ENCODE assay signal across 7 cellular contexts in genomic region chr17:42135664-42136653, GRCh38. TPM values are rescaled to one million over a fixed set of nuclear protein-coding genes. Genes with fewer than 3 reads are reported as not detected.
DNase-seq lines count a peak whose midpoint lies in the region; ATAC-seq and TF ChIP-seq lines count a peak whose summit lies in the region.

No MANE protein-coding gene starts in this region.

- RAD21 ChIA-PET in HCT116 (lab: Charles Lee; ENCODE audit: low non-redundant PET in 1 of 2, low total read pairs in 2 of 2, uncharacterized antibody in 2 of 2, unreplicated experiment in 2 of 2), result no interaction called here

- H3K4me1 Mint-ChIP-seq in dendritic cell treated with granulocyte-macrophage colony-stimulating factor and Interleukin-4, amounts not matched to agents 40 ng/mL and 50 ng/mL, for 4 days (ENCODE audit: low read depth), result peaks cover 80% of the 10 kb centered on the region

- H3K36me3 Mint-ChIP-seq in dendritic cell treated with granulocyte-macrophage colony-stimulating factor and Interleukin-4, amounts not matched to agents 40 ng/mL and 50 ng/mL, for 4 days (ENCODE audit: low read depth), result peaks cover 77% of the 10 kb centered on the region

- no peaks in the 10 kb centered on the region for H3K9me2 ChIP-seq in HCT116 (ENCODE audit: insufficient read depth)

- no peak for TF ChIP-seq POLR2A in HCT116 (IDR thresholded peaks at IDR 0.05; ENCODE audit: borderline replicate concordance, extremely low read depth, insufficient read depth, insufficient read length)

- H3K36me3 ChIP-seq in HCT116 (ENCODE audit: control insufficient read depth in 1 of 2, insufficient read depth in 2 of 2, low read length in 2 of 2) (peaks cover under 1 to 10% of the 10 kb centered on the region in 2 experiments; a peak in 3 of 4 replicates), OCI-LY3 (replicated peaks; ENCODE audit: low read depth, low read length) (peaks cover 28% of the 10 kb centered on the region), mesodermal cell (ENCODE audit: control insufficient read depth, insufficient read depth, low read length) (peaks cover 55% of the 10 kb centered on the region)

- intact Hi-C loops in HCT116 (cut with micrococcal nuclease), result no loop called here
- intact Hi-C loops in dendritic cell treated with granulocyte-macrophage colony-stimulating factor and Interleukin-4, amounts not matched to agents 40 ng/mL and 50 ng/mL, for 4 days (cut with micrococcal nuclease), result no loop called here

- CTCF ChIA-PET in HCT116 (lab: Charles Lee), result interaction anchor here (0.9 to 1.1 kb wide), 2 partner anchors 107 to 391 kb away, joined by 3 to 4 read pairs; no protein-coding TSS in a partner anchor

- peak overlapping the region; percentile 92 for H3K27ac Mint-ChIP-seq in dendritic cell treated with granulocyte-macrophage colony-stimulating factor and Interleukin-4, amounts not matched to agents 40 ng/mL and 50 ng/mL, for 4 days

- H3K4me1 ChIP-seq in HCT116 (ENCODE audit: control insufficient read depth in 1 of 2, insufficient read depth in 2 of 2, low read length in 2 of 2) (peaks cover 0 to 11% of the 10 kb centered on the region in 2 experiments; a peak in 2 of 4 replicates), OCI-LY3 (ENCODE audit: low read length) (peaks cover 78% of the 10 kb centered on the region), mesodermal cell (ENCODE audit: control insufficient read depth, insufficient read depth, low read length, poor library complexity, severe bottlenecking) (peaks cover 28% of the 10 kb centered on the region)

- H2AFZ ChIP-seq in HCT116 (ENCODE audit: low read depth, low read length, poor library complexity, severe bottlenecking) (no peak overlapping the region), OCI-LY3 (ENCODE audit: low read depth, low read length) (no peak overlapping the region)

- H3K4me2 ChIP-seq in HCT116 (ENCODE audit: low read length) (peak overlapping the region; percentile 17; the same call in 1 of the 2 replicates), OCI-LY3 (ENCODE audit: low read length) (peak overlapping the region; percentile 49)

- no peaks in the 10 kb centered on the region for H3K27me3 Mint-ChIP-seq in dendritic cell treated with granulocyte-macrophage colony-stimulating factor and Interleukin-4, amounts not matched to agents 40 ng/mL and 50 ng/mL, for 4 days

- TF ChIP-seq CTCF in HCT116 (IDR thresholded peaks at IDR 0.05 in 2 of 3, conservative IDR thresholded peaks at IDR 0.05 in 1 of 3; ENCODE audit: borderline replicate concordance in 1 of 3, insufficient read depth in 1 of 3, low read depth in 2 of 3, low read length in 2 of 3), result no peak
- no peak for TF ChIP-seq CTCF in OCI-LY3 (IDR thresholded peaks at IDR 0.05; ENCODE audit: low read depth, low read length)

- H3K79me2 ChIP-seq in HCT116 (ENCODE audit: insufficient read depth, low read length) (peaks cover 96% of the 10 kb centered on the region), OCI-LY3 (ENCODE audit: low read length) (peaks cover 88% of the 10 kb centered on the region)

- H3K27me3 ChIP-seq in HCT116 (ENCODE audit: insufficient read depth, low read length) (no peaks in the 10 kb centered on the region), OCI-LY3 (ENCODE audit: low read depth, low read length) (no peaks in the 10 kb centered on the region)

- H3K4me3 Mint-ChIP-seq in dendritic cell treated with granulocyte-macrophage colony-stimulating factor and Interleukin-4, amounts not matched to agents 40 ng/mL and 50 ng/mL, for 4 days, result peak overlapping the region; percentile 59

- 86 to 92% methylated on average over 7 to 10 of the region's 15 CpGs for WGBS in mesodermal cell (ENCODE audit: insufficient coverage in 2 of 2), 2 experiments

- H3K4me3 ChIP-seq in HCT116 (replicated peaks in 1 of 2; ENCODE audit: low read depth in 1 of 2, low read length in 2 of 2) (no peak overlapping the region), OCI-LY3 (ENCODE audit: low read length) (peak overlapping the region; percentile 14; the same call in 1 of the 2 replicates), mesodermal cell (ENCODE audit: extremely low read depth, insufficient read depth, low read length, poor library complexity, severe bottlenecking) (no peak overlapping the region)

- H3K9ac ChIP-seq in HCT116 (ENCODE audit: low read length), result no peak overlapping the region
- H3K9ac ChIP-seq in OCI-LY3 (ENCODE audit: low read length), result peak overlapping the region; percentile 12; the same call in 1 of the 2 replicates

- no peak for TF ChIP-seq RAD21 in HCT116 (IDR thresholded peaks at IDR 0.05; ENCODE audit: low read depth)

- peak; percentile 7 for DNase-seq in HCT116 (ENCODE audit: low read depth, low spot score)
- DNase-seq in NCI-H1105 (lab: John Stamatoyannopoulos, UW), result no peak

- H3K27ac ChIP-seq in HCT116 (ENCODE audit: low read depth, low read length), result no peak overlapping the region
- peak overlapping the region; percentile 67 for H3K27ac ChIP-seq in OCI-LY3 (ENCODE audit: low read length)
- peak overlapping the region; percentile 75 for H3K27ac ChIP-seq in mesodermal cell (ENCODE audit: low read depth, low read length, severe bottlenecking)

- ATAC-seq in HCT116, result no peak
- no peak for ATAC-seq in GM21360 (IDR thresholded peaks at IDR 0.05; ENCODE audit: unreplicated experiment)
- no peak for ATAC-seq in GM18502 (IDR thresholded peaks at IDR 0.05; ENCODE audit: poor library complexity, unreplicated experiment)

- BruUV-seq in HCT116 (replicated peaks; lab: Mats Ljungman, UMichigan), result no TSS peak

- H4K20me1 ChIP-seq in HCT116 (ENCODE audit: insufficient read depth), result no peaks in the 10 kb centered on the region
- peaks cover 26% of the 10 kb centered on the region for H4K20me1 ChIP-seq in OCI-LY3 (ENCODE audit: insufficient read depth, low read length)

- H3K9me3 Mint-ChIP-seq in dendritic cell treated with granulocyte-macrophage colony-stimulating factor and Interleukin-4, amounts not matched to agents 40 ng/mL and 50 ng/mL, for 4 days, result no peaks in the 10 kb centered on the region

- H3K9me3 ChIP-seq in HCT116 (ENCODE audit: control insufficient read depth in 1 of 2, insufficient read depth in 1 of 2, low read depth in 1 of 2, low read length in 2 of 2), result no peaks in the 10 kb centered on the region
- H3K9me3 ChIP-seq in OCI-LY3 (ENCODE audit: insufficient read depth, low read length), result peaks cover 5% of the 10 kb centered on the region; the same call in 1 of the 2 replicates
- H3K9me3 ChIP-seq in mesodermal cell (ENCODE audit: control insufficient read depth, low read length), result no peaks in the 10 kb centered on the region

- POLR2A ChIA-PET in HCT116 (lab: Charles Lee), result no interaction called here

TF ChIP-seq in HCT116, 20 proteins besides CTCF, POLR2A, EP300 and RAD21 (continues in another document):
- TF ChIP-seq SRF (IDR thresholded peaks at IDR 0.05; ENCODE audit: low read depth) (no peak), SP1 (IDR thresholded peaks at IDR 0.05; ENCODE audit: low read depth) (no peak), EGR1 (IDR thresholded peaks at IDR 0.05; ENCODE audit: low read depth) (no peak), EZH2 (IDR thresholded peaks at IDR 0.05) (no peak), CBX3 (IDR thresholded peaks at IDR 0.05; ENCODE audit: low read depth) (no peak), ZNF274 (IDR thresholded peaks at IDR 0.05; ENCODE audit: low read depth, low read length) (no peak), ELF1 (IDR thresholded peaks at IDR 0.05; ENCODE audit: borderline replicate concordance, low read depth) (no peak), JUND (IDR thresholded peaks at IDR 0.05) (no peak), REST (IDR thresholded peaks at IDR 0.05; ENCODE audit: low read depth) (no peak), ATF3 (IDR thresholded peaks at IDR 0.05) (no peak)

RNA-seq across cellular contexts. Expression of gene HSPB9, which starts 13.4 kb away (rescaled TPM):
- total RNA-seq in HCT116 (2021; ENCODE audit: unreplicated experiment), result not detected
- 0.10 TPM in 1 of 2 replicates, not detected in the other for polyA plus RNA-seq in HCT116 (2012)
- polyA plus RNA-seq in mesodermal cell (2013, experiment 1 of 2), result 0.15 TPM
- not detected for polyA plus RNA-seq in mesodermal cell (2013, experiment 2 of 2)

RNA-seq across cellular contexts. Expression of gene KAT2A, which starts 14.8 kb away (rescaled TPM):
- 41.2 TPM for total RNA-seq in HCT116 (2021; ENCODE audit: unreplicated experiment)
- polyA plus RNA-seq in HCT116 (2012), result 32.9 and 39.7 TPM in 2 replicates
- polyA plus RNA-seq in mesodermal cell (2013, experiment 1 of 2), result 30.2 TPM
- polyA plus RNA-seq in mesodermal cell (2013, experiment 2 of 2), result 23.6 TPM

RNA-seq across cellular contexts. Expression of gene RAB5C, which starts 18.8 kb away (rescaled TPM):
- total RNA-seq in HCT116 (2021; ENCODE audit: unreplicated experiment), result 115 TPM
- polyA plus RNA-seq in HCT116 (2012), result 135 and 136 TPM in 2 replicates
- polyA plus RNA-seq in mesodermal cell (2013, experiment 1 of 2), result 137 TPM
- 122 TPM for polyA plus RNA-seq in mesodermal cell (2013, experiment 2 of 2)

RNA-seq across cellular contexts. Expression of gene DHX58, which starts 23.4 kb away (rescaled TPM):
- total RNA-seq in HCT116 (2021; ENCODE audit: unreplicated experiment), result 1.2 TPM
- polyA plus RNA-seq in HCT116 (2012), result 1.1 and 1.6 TPM in 2 replicates
- polyA plus RNA-seq in mesodermal cell (2013, experiment 1 of 2), result 0.33 TPM
- not detected for polyA plus RNA-seq in mesodermal cell (2013, experiment 2 of 2)

RNA-seq across cellular contexts. Expression of gene ZNF385C, which starts 37.7 kb away (rescaled TPM):
- 1.1 TPM for total RNA-seq in HCT116 (2021; ENCODE audit: unreplicated experiment)
- polyA plus RNA-seq in HCT116 (2012), result 0.76 and 1.2 TPM in 2 replicates
- polyA plus RNA-seq in mesodermal cell (2013, experiment 1 of 2), result 2.0 TPM
- polyA plus RNA-seq in mesodermal cell (2013, experiment 2 of 2), result 1.7 TPM
